ENCODE assay signal across 1 cellular context in the genomic region with DNA sequence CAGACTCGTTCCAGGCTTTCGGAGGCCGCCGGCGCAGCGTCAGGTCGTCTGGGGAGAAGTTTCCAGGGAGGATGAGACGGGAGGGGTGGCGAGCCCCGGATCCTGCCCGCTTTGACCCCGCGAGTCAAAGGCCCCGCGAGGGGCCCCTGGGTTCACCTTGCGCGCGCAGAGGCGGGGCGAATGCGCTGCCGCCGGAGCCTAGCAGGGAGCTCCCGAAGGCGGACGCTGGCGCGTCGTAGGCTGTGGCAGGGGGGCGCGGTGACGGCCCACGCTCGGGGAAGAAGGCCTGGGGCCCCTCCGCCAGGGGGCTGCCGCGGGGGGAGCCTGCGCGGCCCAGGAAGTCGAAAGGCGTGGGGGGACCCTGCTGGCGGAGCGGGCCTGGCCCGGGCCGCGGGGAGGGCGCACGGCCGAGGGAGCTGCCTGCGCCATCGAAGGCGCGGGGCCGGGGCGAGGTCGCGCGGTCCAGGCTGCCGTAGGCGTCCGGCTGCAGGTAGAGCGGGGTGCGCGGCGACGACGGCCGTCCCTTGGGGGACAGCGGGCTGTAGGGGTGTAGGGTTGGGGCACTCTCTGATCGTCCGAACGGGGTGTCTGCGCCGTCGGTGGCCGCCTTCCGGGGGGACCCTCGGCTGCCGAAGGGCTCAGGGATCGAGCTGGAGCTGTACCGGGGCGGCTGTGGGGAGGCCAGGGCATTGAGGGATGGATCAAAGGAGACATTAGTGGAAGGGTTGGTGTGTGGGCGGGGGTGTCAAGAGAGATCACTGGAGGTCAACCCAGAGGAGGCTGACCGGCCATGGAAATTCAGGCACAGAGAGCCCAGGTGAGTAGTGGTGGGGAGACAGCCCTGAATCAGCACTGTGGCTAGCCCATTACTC.
A peak's percentile ranks its signal among the peaks of the same experiment; 100 is the strongest.
TF ChIP-seq lines count a peak whose summit lies in the region.

No MANE protein-coding gene starts in this region.

TF ChIP-seq in GM23338, 12 proteins besides CTCF, POLR2A, EP300 and RAD21:
- TF ChIP-seq POLR2AphosphoS5 (IDR thresholded peaks at IDR 0.05; ENCODE audit: low read depth) = no peak
- TF ChIP-seq, protein P1, sequence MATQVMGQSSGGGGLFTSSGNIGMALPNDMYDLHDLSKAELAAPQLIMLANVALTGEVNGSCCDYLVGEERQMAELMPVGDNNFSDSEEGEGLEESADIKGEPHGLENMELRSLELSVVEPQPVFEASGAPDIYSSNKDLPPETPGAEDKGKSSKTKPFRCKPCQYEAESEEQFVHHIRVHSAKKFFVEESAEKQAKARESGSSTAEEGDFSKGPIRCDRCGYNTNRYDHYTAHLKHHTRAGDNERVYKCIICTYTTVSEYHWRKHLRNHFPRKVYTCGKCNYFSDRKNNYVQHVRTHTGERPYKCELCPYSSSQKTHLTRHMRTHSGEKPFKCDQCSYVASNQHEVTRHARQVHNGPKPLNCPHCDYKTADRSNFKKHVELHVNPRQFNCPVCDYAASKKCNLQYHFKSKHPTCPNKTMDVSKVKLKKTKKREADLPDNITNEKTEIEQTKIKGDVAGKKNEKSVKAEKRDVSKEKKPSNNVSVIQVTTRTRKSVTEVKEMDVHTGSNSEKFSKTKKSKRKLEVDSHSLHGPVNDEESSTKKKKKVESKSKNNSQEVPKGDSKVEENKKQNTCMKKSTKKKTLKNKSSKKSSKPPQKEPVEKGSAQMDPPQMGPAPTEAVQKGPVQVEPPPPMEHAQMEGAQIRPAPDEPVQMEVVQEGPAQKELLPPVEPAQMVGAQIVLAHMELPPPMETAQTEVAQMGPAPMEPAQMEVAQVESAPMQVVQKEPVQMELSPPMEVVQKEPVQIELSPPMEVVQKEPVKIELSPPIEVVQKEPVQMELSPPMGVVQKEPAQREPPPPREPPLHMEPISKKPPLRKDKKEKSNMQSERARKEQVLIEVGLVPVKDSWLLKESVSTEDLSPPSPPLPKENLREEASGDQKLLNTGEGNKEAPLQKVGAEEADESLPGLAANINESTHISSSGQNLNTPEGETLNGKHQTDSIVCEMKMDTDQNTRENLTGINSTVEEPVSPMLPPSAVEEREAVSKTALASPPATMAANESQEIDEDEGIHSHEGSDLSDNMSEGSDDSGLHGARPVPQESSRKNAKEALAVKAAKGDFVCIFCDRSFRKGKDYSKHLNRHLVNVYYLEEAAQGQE (IDR thresholded peaks at IDR 0.05; ENCODE audit: unreplicated experiment) = peak; percentile 9
- no peak for TF ChIP-seq CREB1 (CRISPR knock-in tag; IDR thresholded peaks at IDR 0.05; ENCODE audit: low read depth)
- TF ChIP-seq EZH2 (IDR thresholded peaks at IDR 0.05; ENCODE audit: low read depth, unreplicated experiment) = peak; percentile 51
